ENCODE assay signal across 23 cellular contexts in the genomic region with DNA sequence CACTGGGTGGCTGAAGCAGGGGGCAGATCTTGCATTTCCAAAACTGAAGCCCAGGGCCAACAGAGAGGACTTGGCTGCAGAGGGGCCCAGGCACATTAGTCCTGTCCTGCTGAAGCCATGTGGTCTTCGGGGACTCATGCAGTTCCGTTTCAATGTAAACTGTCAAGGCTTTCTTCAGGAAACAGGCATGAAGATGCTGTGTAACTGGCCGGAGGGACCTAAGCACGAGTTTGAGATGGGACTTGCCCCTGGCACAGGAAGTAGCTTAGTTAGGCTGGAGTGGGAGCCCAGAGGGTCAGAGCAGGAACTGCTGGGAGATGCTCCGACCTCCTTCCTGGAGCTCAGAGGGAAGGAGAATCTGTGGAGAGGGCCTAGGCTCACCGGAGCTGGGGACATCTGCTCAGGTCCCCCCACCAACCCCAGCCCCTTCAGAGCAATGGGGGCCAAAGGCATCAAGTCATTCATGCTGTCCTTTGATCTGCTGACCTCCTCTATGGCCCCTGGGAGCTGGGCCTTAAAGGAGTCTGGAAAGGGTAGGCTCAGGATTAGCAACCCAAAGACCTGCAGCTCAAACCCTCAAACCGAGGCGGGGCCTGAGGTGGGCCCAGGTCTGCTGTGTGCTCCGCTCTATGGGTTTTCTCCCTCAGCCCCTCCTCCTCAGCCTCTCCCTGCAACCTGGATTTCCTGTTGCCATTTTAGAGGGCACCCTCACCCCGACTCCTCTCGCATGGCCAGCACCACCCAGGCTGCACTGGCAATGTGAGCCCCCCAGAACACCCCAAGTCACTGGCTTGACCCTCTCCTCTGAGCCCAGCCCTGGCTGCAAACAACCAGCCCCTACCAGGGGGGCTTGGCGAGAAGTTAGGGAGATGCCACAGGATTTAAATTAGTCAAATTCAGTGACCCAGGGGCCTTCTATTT. TPM values are rescaled to one million over a fixed set of nuclear protein-coding genes. Genes with fewer than 3 reads are reported as not detected.
"Had no signal": no experiment of that assay in that cellular context is flagged by ENCODE, and none has a peak within 500 bp of the region (broad histone marks: within the 10 kb centered on the region; RNA-seq: fewer than 3 reads in every experiment).

No MANE protein-coding gene starts in this region.

- DNase-seq: activated B cell treated with CpG ODN at 0.5 μM for 24 hours; activated CD4-positive, alpha-beta T cell treated with anti-CD3 and anti-CD28 coated beads for 48 hours; activated CD8-positive, alpha-beta T cell treated with anti-CD3 and anti-CD28 coated beads for 36 hours; activated effector memory CD4-positive, alpha-beta T cell treated with Interleukin-2 at 50 U/mL for 16 hours; activated naive CD4-positive, alpha-beta T cell treated with anti-CD3 and anti-CD28 coated beads, Interleukin-2, amount 50 U/mL, for 16 hours; activated T-cell treated with anti-CD3 and anti-CD28 coated beads, Interleukin-2, amount 50 U/mL, for 4 hours; adrenal gland; kidney glomerular epithelial cell; left ventricle myocardium superior; mesenchymal stem cell; natural killer cell; right cardiac atrium; stimulated activated CD4-positive, alpha-beta T cell treated with anti-CD3 and anti-CD28 coated beads, Interleukin-4, amount 100 ng/mL, for 4 hours; stimulated activated CD8-positive, alpha-beta memory T cell treated with anti-CD3 and anti-CD28 coated beads, Interleukin-4, amount 100 ng/mL, for 48 hours; stimulated activated naive CD4-positive, alpha-beta T cell treated with Interleukin-2 at 50 U/mL for 16 hours; T-helper 2 cell; trophoblast cell had no signal

- H3K4me2 ChIP-seq: smooth muscle cell had no signal

- H3K36me3 ChIP-seq: adrenal gland, cardiac muscle cell, esophagus muscularis mucosa, neutrophil, prostate gland had no signal

- H3K36me3 Mint-ChIP-seq: natural killer cell had no signal

- H3K9me3 ChIP-seq: adrenal gland, esophagus muscularis mucosa, neutrophil, prostate gland had no signal

- H3K4me3 Mint-ChIP-seq: activated B cell treated with CpG ODN at 0.5 μM for 24 hours; activated CD8-positive, alpha-beta T cell treated with anti-CD3 and anti-CD28 coated beads for 36 hours; activated T-cell treated with anti-CD3 and anti-CD28 coated beads, Interleukin-2, amount 50 U/mL, for 4 hours; natural killer cell had no signal

- H3K9me3 Mint-ChIP-seq: activated B cell treated with CpG ODN at 0.5 μM for 24 hours; activated CD8-positive, alpha-beta T cell treated with anti-CD3 and anti-CD28 coated beads for 36 hours; activated T-cell treated with anti-CD3 and anti-CD28 coated beads, Interleukin-2, amount 50 U/mL, for 4 hours; natural killer cell had no signal

- H3K4me1 ChIP-seq: prostate gland had no signal

- FAIRE-seq: colon had no signal

- H3K27ac Mint-ChIP-seq: activated B cell treated with CpG ODN at 0.5 μM for 24 hours; activated CD8-positive, alpha-beta T cell treated with anti-CD3 and anti-CD28 coated beads for 36 hours; natural killer cell had no signal

- H3K27ac ChIP-seq: adrenal gland, cardiac muscle cell, esophagus muscularis mucosa, neutrophil, prostate gland had no signal

- ATAC-seq: activated CD8-positive, alpha-beta T cell treated with anti-CD3 and anti-CD28 coated beads for 36 hours; activated T-cell treated with anti-CD3 and anti-CD28 coated beads, Interleukin-2, amount 50 U/mL, for 4 hours; left ventricle myocardium superior; natural killer cell; right cardiac atrium had no signal

- H3K4me1 Mint-ChIP-seq: natural killer cell had no signal

- H3K4me3 ChIP-seq: adrenal gland, cardiac muscle cell, esophagus muscularis mucosa, prostate gland, smooth muscle cell had no signal

RNA-seq across cellular contexts. Expression of a gene that starts 4.4 kb away (rescaled TPM):
- total RNA-seq: activated B cell treated with CpG ODN at 0.5 μM for 24 hours; activated CD8-positive, alpha-beta T cell treated with anti-CD3 and anti-CD28 coated beads for 36 hours; activated T-cell treated with anti-CD3 and anti-CD28 coated beads, Interleukin-2, amount 50 U/mL, for 4 hours; esophagus muscularis mucosa; left ventricle myocardium superior; natural killer cell; right cardiac atrium; smooth muscle cell had no signal
- polyA plus RNA-seq: adrenal gland, right cardiac atrium, smooth muscle cell had no signal
